Comparison of ENCODE assay signal across 10 cellular contexts in the genomic region with DNA sequence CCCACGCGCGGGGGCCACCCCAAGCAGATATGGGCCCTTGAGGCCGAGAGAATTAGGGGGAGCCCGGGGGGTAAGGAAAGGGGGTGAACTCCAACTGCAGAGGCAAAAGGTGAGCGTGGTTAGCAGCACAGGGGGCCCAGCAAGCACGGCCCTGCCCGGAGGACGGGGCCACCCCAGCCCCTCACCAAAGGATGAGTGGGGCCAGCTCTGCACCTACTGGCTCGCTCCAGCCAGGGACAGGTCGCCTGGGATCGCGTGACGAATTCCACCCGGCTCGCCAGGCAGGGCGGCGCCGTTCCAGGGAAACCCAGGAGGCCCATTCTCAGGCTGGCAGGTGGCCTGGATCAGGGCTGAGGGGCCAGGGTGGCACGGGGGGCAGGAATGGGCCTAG. TPM values are rescaled to one million over a fixed set of nuclear protein-coding genes. Genes with fewer than 3 reads are reported as not detected.
A peak's percentile ranks its signal among the peaks of the same experiment; 100 is the strongest.
DNase-seq lines count a peak whose midpoint lies in the region; FAIRE-seq and TF ChIP-seq lines count a peak whose summit lies in the region.
"Had no signal": no experiment of that assay in that cellular context is flagged by ENCODE, and none has a peak within 500 bp of the region (broad histone marks: within the 10 kb centered on the region; RNA-seq: fewer than 3 reads in every experiment).

No MANE protein-coding gene starts in this region.

- no peaks in the 10 kb centered on the region for H3K27me3 ChIP-seq in esophagus muscularis mucosa
- H3K27me3 ChIP-seq in subcutaneous abdominal adipose tissue (ENCODE audit: control insufficient read depth in 5 of 5, insufficient read depth in 4 of 5, low read length in 5 of 5), result peaks cover 0 to 2% (median 0%) of the 10 kb centered on the region in 5 donors
- no peaks in the 10 kb centered on the region for H3K27me3 ChIP-seq in left ventricle myocardium inferior (ENCODE audit: low read depth)

- TF ChIP-seq EP300 in esophagus muscularis mucosa (IDR thresholded peaks at IDR 0.05), result no peak

- H3K36me3 ChIP-seq in esophagus muscularis mucosa, result peaks cover 0 to 51% (median 11%) of the 10 kb centered on the region in 4 donors
- H3K36me3 ChIP-seq in subcutaneous abdominal adipose tissue (ENCODE audit: control insufficient read depth in 5 of 5, insufficient read depth in 5 of 5, low read length in 5 of 5), result peaks cover 0 to 53% (median 29%) of the 10 kb centered on the region in 5 donors
- no peaks in the 10 kb centered on the region for H3K36me3 ChIP-seq in left ventricle myocardium inferior

- intact Hi-C loops in esophagus muscularis mucosa (cut with DNase I) (loop anchor here (10.0 kb wide), 2 partner anchors 106 to 216 kb away; no protein-coding TSS in a partner anchor), left ventricle myocardium inferior (cut with micrococcal nuclease) (no loop called here)

- FAIRE-seq in RCC 7860 (lab: Jason Lieb, UNC), result no peak

- TF ChIP-seq CTCF in VCaP (conservative IDR thresholded peaks at IDR 0.05) (peak; percentile 43), esophagus muscularis mucosa (IDR thresholded peaks at IDR 0.05) (no peak), left ventricle myocardium inferior (IDR thresholded peaks at IDR 0.05; ENCODE audit: borderline replicate concordance) (no peak)

- H3K4me1 ChIP-seq in esophagus muscularis mucosa, result peaks cover 32 to 59% (median 47%) of the 10 kb centered on the region in 4 donors
- H3K4me1 ChIP-seq in subcutaneous abdominal adipose tissue (ENCODE audit: control insufficient read depth in 5 of 5, insufficient read depth in 5 of 5, low read length in 5 of 5), result peaks cover 7 to 67% (median 47%) of the 10 kb centered on the region in 5 donors
- H3K4me1 ChIP-seq in left ventricle myocardium inferior, result peaks cover 39% of the 10 kb centered on the region

- WGBS in esophagus muscularis mucosa, result 89% methylated on average over 14 of the region's 20 CpGs

- no peak overlapping the region for H3K4me3 ChIP-seq in esophagus muscularis mucosa
- no peak overlapping the region for H3K4me3 ChIP-seq in subcutaneous abdominal adipose tissue (ENCODE audit: low read depth in 1 of 5, low read length in 5 of 5)
- no peak overlapping the region for H3K4me3 ChIP-seq in left ventricle myocardium inferior
- H3K4me3 ChIP-seq: GM23248 had no signal

- no peaks in the 10 kb centered on the region for H3K9me3 ChIP-seq in esophagus muscularis mucosa
- H3K9me3 ChIP-seq in subcutaneous abdominal adipose tissue (ENCODE audit: control insufficient read depth in 5 of 5, low read length in 5 of 5), result no peaks in the 10 kb centered on the region
- no peaks in the 10 kb centered on the region for H3K9me3 ChIP-seq in left ventricle myocardium inferior (replicated peaks)

- TF ChIP-seq POLR2A in esophagus muscularis mucosa (IDR thresholded peaks at IDR 0.05; ENCODE audit: low read depth), result no peak

- no peak overlapping the region for H3K9ac ChIP-seq in subcutaneous abdominal adipose tissue (ENCODE audit: low read length in 5 of 5)
- H3K9ac ChIP-seq: GM23248 had no signal

- DNase-seq in DMS53 (lab: John Stamatoyannopoulos, UW) (peak; percentile 21), DMS53 treated with DMSO at 0.1 percent for 48 hours (lab: John Stamatoyannopoulos, UW; ENCODE audit: unreplicated experiment) (no peak), esophagus muscularis mucosa (ENCODE audit: extremely low spot score) (no peak), left ventricle myocardium inferior (no peak), RCC 7860 (ENCODE audit: low spot score) (no peak)
- no peak for DNase-seq in stimulated activated CD4-positive, alpha-beta T cell treated with anti-CD3 and anti-CD28 coated beads, Interleukin-2, amount 100 ng/mL, for 48 hours
- DNase-seq: COR-L47 had no signal

- no peak overlapping the region for H3K27ac ChIP-seq in VCaP
- peak overlapping the region; percentile 34 to 73 (median 62) for H3K27ac ChIP-seq in esophagus muscularis mucosa (replicated peaks in 1 of 4)
- peak overlapping the region; percentile 46 for H3K27ac ChIP-seq in subcutaneous abdominal adipose tissue (ENCODE audit: low read depth, low read length)
- H3K27ac ChIP-seq in left ventricle myocardium inferior (replicated peaks), result no peak overlapping the region
- H3K27ac ChIP-seq: GM23248 had no signal

RNA-seq across cellular contexts. Expression of gene BIN1, which starts 38.6 kb away (rescaled TPM):
- total RNA-seq in esophagus muscularis mucosa, result 10 to 100 TPM; 32.4 to 78.2 (median 50.2) TPM
- total RNA-seq in left ventricle myocardium inferior, result 15.8 TPM

Comparison
In these comparisons a context has a peak if more than half of its experiments do, and no peak if none do; other contexts are left out.
1. H3K27ac ChIP-seq: peak in esophagus muscularis mucosa (4 of 4) and subcutaneous abdominal adipose tissue (single experiment); none in VCaP (single experiment) and left ventricle myocardium inferior (single experiment).